ENCODE assay signal across 22 cellular contexts in the genomic region with DNA sequence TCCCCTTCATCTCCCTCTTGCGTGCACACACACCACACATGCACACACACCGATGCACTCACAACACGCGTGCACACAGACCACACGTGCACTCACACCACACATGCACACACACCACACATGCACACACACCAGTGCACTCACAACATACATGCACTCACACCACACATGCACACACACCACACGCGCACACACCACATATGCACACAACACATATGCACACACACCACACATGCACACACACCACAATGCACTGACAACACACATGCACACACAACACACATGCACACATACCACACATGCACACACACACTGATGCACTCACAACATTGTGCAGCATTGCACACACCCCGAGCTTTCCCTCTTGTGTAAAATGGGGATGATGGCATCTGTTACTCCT.
"Had no signal": no experiment of that assay in that cellular context is flagged by ENCODE, and none has a peak within 500 bp of the region (broad histone marks: within the 10 kb centered on the region; RNA-seq: fewer than 3 reads in every experiment).

No MANE protein-coding gene starts in this region.

- ATAC-seq: activated T-cell treated with anti-CD3 and anti-CD28 coated beads, Interleukin-2, amount 50 U/mL, for 4 hours; esophagus mucosa; left lung; mucosa of descending colon; SK-N-SH treated with all-trans-retinoic acid at 6 μM for 48 hours; stimulated activated naive B cell treated with anti-CD40 and anti-IgM and Interleukin-4, amounts not matched to agents 10 μg/mL and 1 μg/mL and 100 μg/mL, for 72 hours had no signal

- H3K4me3 ChIP-seq: hepatocyte, left lung, mucosa of descending colon, transverse colon had no signal

- H3K9me3 ChIP-seq: left lung, mucosa of descending colon, transverse colon had no signal

- H3K4me2 ChIP-seq: hepatocyte had no signal

- H3K27ac ChIP-seq: hepatocyte, left lung, transverse colon had no signal

- H3K27me3 ChIP-seq: hepatocyte, left lung, transverse colon had no signal

- H3K4me1 ChIP-seq: left lung had no signal

- DNase-seq: activated CD4-positive, alpha-beta T cell treated with anti-CD3 and anti-CD28 coated beads, Interleukin-2, amount 50 U/mL, for 1 hour; activated CD4-positive, CD25-positive, alpha-beta regulatory T cell treated with anti-CD3 and anti-CD28 coated beads, Interleukin-2, amount 50 U/mL, for 72 hours; activated CD8-positive, alpha-beta memory T cell treated with anti-CD3 and anti-CD28 coated beads for 24 hours; activated CD8-positive, alpha-beta memory T cell treated with anti-CD3 and anti-CD28 coated beads, Interleukin-2, amount 50 U/mL, for 4 hours; activated naive CD4-positive, alpha-beta T cell treated with anti-CD3 and anti-CD28 coated beads, Interleukin-2, amount 10 ng/mL, durations not matched to agents 7 days and 5 days; activated T-cell treated with anti-CD3 and anti-CD28 coated beads, Interleukin-2, amount 50 U/mL, for 4 hours; caudate nucleus; dermis blood vessel endothelial cell; effector CD8-positive, alpha-beta T cell; foreskin melanocyte; immature natural killer cell; left lung; mucosa of descending colon; occipital lobe; stimulated activated CD4-positive, alpha-beta T cell treated with anti-CD3 and anti-CD28 coated beads, Interleukin-2, amount 100 ng/mL, for 48 hours; stimulated activated CD8-positive, alpha-beta memory T cell treated with anti-CD3 and anti-CD28 coated beads, Interleukin-4, amount 100 ng/mL, for 48 hours; stimulated activated naive B cell treated with anti-CD40 and anti-IgM and Interleukin-4, amounts not matched to agents 10 μg/mL and 1 μg/mL and 100 μg/mL, for 72 hours; transverse colon had no signal

- H2AFZ ChIP-seq: hepatocyte had no signal

- FAIRE-seq: endothelial cell of umbilical vein had no signal
